In the genomic region with DNA sequence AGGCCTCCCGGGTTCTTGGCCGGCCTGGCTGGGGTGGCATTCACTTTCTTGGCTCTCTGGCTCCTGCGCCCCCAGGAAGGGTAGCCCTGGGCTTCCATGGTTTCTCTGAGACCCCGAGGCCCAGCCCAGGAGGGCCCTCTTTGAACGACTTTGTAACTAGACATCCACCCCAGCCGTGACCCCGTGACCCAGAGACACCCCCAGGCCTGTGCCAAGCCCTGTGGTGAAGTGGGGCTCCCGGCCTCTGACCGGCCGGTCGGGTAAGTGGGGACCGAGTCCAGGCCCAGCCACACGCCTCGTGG, we compare ENCODE assay signal across 2 cellular contexts.
TF ChIP-seq lines count a peak whose summit lies in the region.

No MANE protein-coding gene starts in this region.

TF ChIP-seq in A549, 52 proteins besides CTCF, POLR2A, EP300 and RAD21 (continued from another document):
- TF ChIP-seq ELK1 (IDR thresholded peaks at IDR 0.05; ENCODE audit: low read depth, low read length) (no peak), FOSB (CRISPR knock-in tag; IDR thresholded peaks at IDR 0.05) (no peak), POLR2AphosphoS2 (conservative IDR thresholded peaks at IDR 0.05; ENCODE audit: low read length) (no peak), ZC3H11A (IDR thresholded peaks at IDR 0.05) (no peak), ESRRA (IDR thresholded peaks at IDR 0.05; ENCODE audit: borderline replicate concordance, low read length) (no peak), NR3C1 (IDR thresholded peaks at IDR 0.05) (no peak), EHMT2 (IDR thresholded peaks at IDR 0.05; ENCODE audit: low read depth) (no peak), CHD4 (IDR thresholded peaks at IDR 0.05; ENCODE audit: borderline replicate concordance) (no peak), RCOR1 (IDR thresholded peaks at IDR 0.05; ENCODE audit: low read depth, low read length) (no peak), PHF8 (IDR thresholded peaks at IDR 0.05; ENCODE audit: borderline replicate concordance, low read depth) (no peak), TP53 (CRISPR knock-in tag; IDR thresholded peaks at IDR 0.05) (no peak)
- TF ChIP-seq, protein P1, sequence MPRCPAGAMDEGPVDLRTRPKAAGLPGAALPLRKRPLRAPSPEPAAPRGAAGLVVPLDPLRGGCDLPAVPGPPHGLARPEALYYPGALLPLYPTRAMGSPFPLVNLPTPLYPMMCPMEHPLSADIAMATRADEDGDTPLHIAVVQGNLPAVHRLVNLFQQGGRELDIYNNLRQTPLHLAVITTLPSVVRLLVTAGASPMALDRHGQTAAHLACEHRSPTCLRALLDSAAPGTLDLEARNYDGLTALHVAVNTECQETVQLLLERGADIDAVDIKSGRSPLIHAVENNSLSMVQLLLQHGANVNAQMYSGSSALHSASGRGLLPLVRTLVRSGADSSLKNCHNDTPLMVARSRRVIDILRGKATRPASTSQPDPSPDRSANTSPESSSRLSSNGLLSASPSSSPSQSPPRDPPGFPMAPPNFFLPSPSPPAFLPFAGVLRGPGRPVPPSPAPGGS (IDR thresholded peaks at IDR 0.05): no peak
TF ChIP-seq in A549: peak in this region for 0.

TF ChIP-seq in liver, 16 proteins besides CTCF, POLR2A, EP300 and RAD21 (continued from another document):
- TF ChIP-seq, protein P2, sequence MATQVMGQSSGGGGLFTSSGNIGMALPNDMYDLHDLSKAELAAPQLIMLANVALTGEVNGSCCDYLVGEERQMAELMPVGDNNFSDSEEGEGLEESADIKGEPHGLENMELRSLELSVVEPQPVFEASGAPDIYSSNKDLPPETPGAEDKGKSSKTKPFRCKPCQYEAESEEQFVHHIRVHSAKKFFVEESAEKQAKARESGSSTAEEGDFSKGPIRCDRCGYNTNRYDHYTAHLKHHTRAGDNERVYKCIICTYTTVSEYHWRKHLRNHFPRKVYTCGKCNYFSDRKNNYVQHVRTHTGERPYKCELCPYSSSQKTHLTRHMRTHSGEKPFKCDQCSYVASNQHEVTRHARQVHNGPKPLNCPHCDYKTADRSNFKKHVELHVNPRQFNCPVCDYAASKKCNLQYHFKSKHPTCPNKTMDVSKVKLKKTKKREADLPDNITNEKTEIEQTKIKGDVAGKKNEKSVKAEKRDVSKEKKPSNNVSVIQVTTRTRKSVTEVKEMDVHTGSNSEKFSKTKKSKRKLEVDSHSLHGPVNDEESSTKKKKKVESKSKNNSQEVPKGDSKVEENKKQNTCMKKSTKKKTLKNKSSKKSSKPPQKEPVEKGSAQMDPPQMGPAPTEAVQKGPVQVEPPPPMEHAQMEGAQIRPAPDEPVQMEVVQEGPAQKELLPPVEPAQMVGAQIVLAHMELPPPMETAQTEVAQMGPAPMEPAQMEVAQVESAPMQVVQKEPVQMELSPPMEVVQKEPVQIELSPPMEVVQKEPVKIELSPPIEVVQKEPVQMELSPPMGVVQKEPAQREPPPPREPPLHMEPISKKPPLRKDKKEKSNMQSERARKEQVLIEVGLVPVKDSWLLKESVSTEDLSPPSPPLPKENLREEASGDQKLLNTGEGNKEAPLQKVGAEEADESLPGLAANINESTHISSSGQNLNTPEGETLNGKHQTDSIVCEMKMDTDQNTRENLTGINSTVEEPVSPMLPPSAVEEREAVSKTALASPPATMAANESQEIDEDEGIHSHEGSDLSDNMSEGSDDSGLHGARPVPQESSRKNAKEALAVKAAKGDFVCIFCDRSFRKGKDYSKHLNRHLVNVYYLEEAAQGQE (IDR thresholded peaks at IDR 0.05): no peak
- TF ChIP-seq JUND (IDR thresholded peaks at IDR 0.05) (no peak), YY1 (IDR thresholded peaks at IDR 0.05) (no peak), FOXA1 (IDR thresholded peaks at IDR 0.05) (no peak), HNF4G (IDR thresholded peaks at IDR 0.05) (no peak), RXRA (IDR thresholded peaks at IDR 0.05) (no peak)
TF ChIP-seq in liver: peak in this region for 0.
